1 cellular context compared by ENCODE assay signal in the genomic region with DNA sequence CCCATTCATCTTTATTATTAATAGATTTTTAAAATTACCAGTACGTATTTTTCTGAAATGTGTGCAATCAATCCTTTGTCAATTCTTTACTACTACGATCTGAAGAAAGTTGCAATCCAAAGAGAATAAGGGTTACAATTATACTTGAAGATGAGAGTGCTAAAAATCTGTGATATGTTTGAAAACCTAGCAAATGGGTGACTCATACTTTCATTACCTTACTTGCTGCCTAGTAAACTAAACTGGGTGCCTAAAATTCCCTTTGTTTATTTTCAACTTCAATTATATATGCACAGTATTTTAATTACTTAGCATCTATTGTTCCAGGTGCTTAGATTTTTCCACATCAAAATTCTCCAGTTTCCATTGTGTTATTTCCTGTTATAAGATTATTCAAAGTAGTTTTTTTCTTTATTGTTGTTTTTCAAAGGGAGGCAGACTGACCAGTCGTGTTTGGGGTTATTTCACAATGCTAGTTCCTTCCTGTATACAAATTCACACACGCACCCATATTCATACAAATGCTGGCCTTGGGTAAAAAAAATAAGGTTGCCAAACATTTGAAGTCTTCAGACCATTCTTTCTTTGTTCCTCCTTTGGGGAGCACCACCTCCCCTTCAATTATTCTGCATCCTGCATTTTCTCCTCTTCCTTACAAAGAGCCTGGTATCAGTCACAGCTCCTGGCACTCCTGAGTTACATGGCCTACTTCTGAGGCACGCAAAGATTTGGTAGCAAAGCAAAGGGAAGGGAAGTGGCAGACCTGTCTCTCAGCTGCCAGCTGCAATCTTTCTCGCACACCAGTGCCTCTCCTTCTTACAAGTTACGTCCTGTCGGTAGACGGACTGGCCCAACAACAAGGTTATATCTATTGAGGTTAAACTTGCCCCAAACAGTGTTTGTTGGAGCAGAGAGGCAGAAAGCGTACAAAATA.
TF ChIP-seq lines count a peak whose summit lies in the region.

No MANE protein-coding gene starts in this region.

TF ChIP-seq in GM23338, 12 proteins besides CTCF, POLR2A, EP300 and RAD21 (continued from another document):
- TF ChIP-seq, protein P1, sequence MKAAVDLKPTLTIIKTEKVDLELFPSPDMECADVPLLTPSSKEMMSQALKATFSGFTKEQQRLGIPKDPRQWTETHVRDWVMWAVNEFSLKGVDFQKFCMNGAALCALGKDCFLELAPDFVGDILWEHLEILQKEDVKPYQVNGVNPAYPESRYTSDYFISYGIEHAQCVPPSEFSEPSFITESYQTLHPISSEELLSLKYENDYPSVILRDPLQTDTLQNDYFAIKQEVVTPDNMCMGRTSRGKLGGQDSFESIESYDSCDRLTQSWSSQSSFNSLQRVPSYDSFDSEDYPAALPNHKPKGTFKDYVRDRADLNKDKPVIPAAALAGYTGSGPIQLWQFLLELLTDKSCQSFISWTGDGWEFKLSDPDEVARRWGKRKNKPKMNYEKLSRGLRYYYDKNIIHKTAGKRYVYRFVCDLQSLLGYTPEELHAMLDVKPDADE (IDR thresholded peaks at IDR 0.05), result no peak
